Comparison of ENCODE assay signal across 8 cellular contexts in genomic region chr14:90330203-90331196, GRCh38. TPM values are rescaled to one million over a fixed set of nuclear protein-coding genes. Genes with fewer than 3 reads are reported as not detected.
DNase-seq lines count a peak whose midpoint lies in the region; TF ChIP-seq lines count a peak whose summit lies in the region.

No MANE protein-coding gene starts in this region.

- H3K9me3 Mint-ChIP-seq in nephron = no peaks in the 10 kb centered on the region

- POLR2A ChIA-PET in BJ (lab: Charles Lee) = no interaction called here

- H3K27ac Mint-ChIP-seq in nephron = peak overlapping the region; percentile 99 to 100 (median 99)

- H3K9ac ChIP-seq in Karpas-422 (ENCODE audit: low read length) = peak overlapping the region; percentile 82

- H3K4me1 ChIP-seq in Karpas-422 (ENCODE audit: low read length) = peaks cover 40% of the 10 kb centered on the region

- H3K36me3 ChIP-seq in BJ (ENCODE audit: control insufficient read depth, insufficient read depth, low read length) (no peaks in the 10 kb centered on the region), Karpas-422 (ENCODE audit: insufficient read depth, low read length) (no peaks in the 10 kb centered on the region)

- peaks cover 4% of the 10 kb centered on the region for H3K36me3 Mint-ChIP-seq in nephron (ENCODE audit: low read depth)

- no peak for DNase-seq in BJ (ENCODE audit: low read depth)
- DNase-seq in Karpas-422 = peak; percentile 52
- no peak for DNase-seq in NCI-H1436 treated with DMSO at 0.1 percent for 48 hours (lab: John Stamatoyannopoulos, UW)
- DNase-seq in cerebellum (ENCODE audit: low spot score) = no peak
- DNase-seq in effector CD4-positive, alpha-beta T cell = no peak
- DNase-seq in T1000 (lab: John Stamatoyannopoulos, UW) = no peak

- H3K9me3 ChIP-seq in Karpas-422 (ENCODE audit: low read length) = no peaks in the 10 kb centered on the region

- no peak overlapping the region for H2AFZ ChIP-seq in Karpas-422 (ENCODE audit: low read length)

- TF ChIP-seq CTCF in BJ (IDR thresholded peaks at IDR 0.05; ENCODE audit: insufficient read depth, low read depth, low read length) = no peak
- TF ChIP-seq CTCF in nephron (IDR thresholded peaks at IDR 0.05; ENCODE audit: unreplicated experiment in 3 of 3) = no peak

- H3K4me3 ChIP-seq in BJ (ENCODE audit: low read depth, low read length) (peak overlapping the region; percentile 56), Karpas-422 (ENCODE audit: low read length) (peak overlapping the region; percentile 86)

- CTCF ChIA-PET in BJ (lab: Yijun Ruan, JAX) = interaction anchor here (0.6 kb wide), 1 partner anchor 60 kb away, joined by 3 read pairs; no protein-coding TSS in a partner anchor

- peaks cover 16% of the 10 kb centered on the region for H3K4me1 Mint-ChIP-seq in nephron

- peaks cover 59% of the 10 kb centered on the region for H3K79me2 ChIP-seq in Karpas-422 (ENCODE audit: low read length)

- 0 out of 2 replicates have a peak, but pooled peaks cover 4% of the 10 kb centered on the region for H3K9me2 ChIP-seq in Karpas-422 (replicated peaks; ENCODE audit: insufficient read depth, low read length)

- peak overlapping the region; percentile 93 to 96 (median 93) for H3K4me3 Mint-ChIP-seq in nephron

- H3K27me3 ChIP-seq in BJ (ENCODE audit: control insufficient read depth, insufficient read depth, low read length) (peaks cover under 1% of the 10 kb centered on the region; the same call in 1 of the 2 replicates), Karpas-422 (ENCODE audit: low read length) (no peaks in the 10 kb centered on the region)

- peaks cover 11% of the 10 kb centered on the region for H3K27me3 Mint-ChIP-seq in nephron (ENCODE audit: low read depth)

- H3K4me2 ChIP-seq in Karpas-422 (ENCODE audit: low read depth, low read length, poor library complexity, severe bottlenecking) = peak overlapping the region; percentile 91

- no peaks in the 10 kb centered on the region for H4K20me1 ChIP-seq in Karpas-422 (ENCODE audit: insufficient read depth, low read depth, low read length)

- peak overlapping the region; percentile 61 for H3K27ac ChIP-seq in Karpas-422 (ENCODE audit: low read length)
- peak overlapping the region; percentile 82 for H3K27ac ChIP-seq in cingulate gyrus (ENCODE audit: low read depth, low read length)

RNA-seq across cellular contexts. Expression of gene NRDE2, which starts 1.2 kb away (rescaled TPM):
- 8.8 and 9.2 TPM in 2 replicates for polyA plus RNA-seq in BJ (2011; rRNA removed)
- 9.2 and 12.6 TPM in 2 replicates for polyA minus RNA-seq in BJ (2011; rRNA and poly(A)+ RNA removed)
- total RNA-seq in Karpas-422 (2014; rRNA removed; shearing (Covaris generic); ENCODE audit: low replicate concordance) = 19.5 and 22.3 TPM in 2 replicates
- total RNA-seq in cerebellum = 18.1 TPM
